9 cellular contexts compared by ENCODE assay signal in genomic region chr12:104750061-104750460, GRCh38.
DNase-seq lines count a peak whose midpoint lies in the region; ATAC-seq and TF ChIP-seq lines count a peak whose summit lies in the region.
"Had no signal": no experiment of that assay in that cellular context is flagged by ENCODE, and none has a peak within 500 bp of the region (broad histone marks: within the 10 kb centered on the region; RNA-seq: fewer than 3 reads in every experiment).

No MANE protein-coding gene starts in this region.

- peaks cover 16% of the 10 kb centered on the region for H3K36me3 Mint-ChIP-seq in activated CD4-positive, alpha-beta memory T cell treated with anti-CD3 and anti-CD28 coated beads, Interleukin-2, amount 10 ng/mL, durations not matched to agents 7 days and 5 days (ENCODE audit: low read depth)

- no peak for TF ChIP-seq POLR2A in gastroesophageal sphincter (IDR thresholded peaks at IDR 0.05)

- TF ChIP-seq EP300 in gastroesophageal sphincter (IDR thresholded peaks at IDR 0.05), result no peak

- no peak overlapping the region for H3K27ac Mint-ChIP-seq in activated CD4-positive, alpha-beta memory T cell treated with anti-CD3 and anti-CD28 coated beads, Interleukin-2, amount 10 ng/mL, durations not matched to agents 7 days and 5 days
- H3K27ac Mint-ChIP-seq: stimulated activated naive CD8-positive, alpha-beta T cell treated with anti-CD3 and anti-CD28 coated beads, Interleukin-15, Interleukin-2, amounts not matched to agents 100 ng/mL and 50 ng/mL, for 24 hours had no signal

- no peak overlapping the region for H3K4me3 ChIP-seq in effector memory CD4-positive, alpha-beta T cell (ENCODE audit: insufficient read depth, low read depth, low read length, poor library complexity, severe bottlenecking)
- no peak overlapping the region for H3K4me3 ChIP-seq in gastroesophageal sphincter

- CTCF ChIA-PET in activated CD4-positive, alpha-beta memory T cell treated with anti-CD3 and anti-CD28 coated beads, Interleukin-2, amount 10 ng/mL, durations not matched to agents 7 days and 5 days (lab: Charles Lee), result interaction anchor here (0.8 to 1.5 kb wide), 3 partner anchors 11 to 368 kb away, joined by 3 to 5 read pairs (median 3); no protein-coding TSS in a partner anchor

- peaks cover 51% of the 10 kb centered on the region for H3K4me1 Mint-ChIP-seq in activated CD4-positive, alpha-beta memory T cell treated with anti-CD3 and anti-CD28 coated beads, Interleukin-2, amount 10 ng/mL, durations not matched to agents 7 days and 5 days

- H3K27me3 Mint-ChIP-seq in activated CD4-positive, alpha-beta memory T cell treated with anti-CD3 and anti-CD28 coated beads, Interleukin-2, amount 10 ng/mL, durations not matched to agents 7 days and 5 days, result no peaks in the 10 kb centered on the region
- H3K27me3 Mint-ChIP-seq: stimulated activated naive CD8-positive, alpha-beta T cell treated with anti-CD3 and anti-CD28 coated beads, Interleukin-15, Interleukin-2, amounts not matched to agents 100 ng/mL and 50 ng/mL, for 24 hours had no signal

- H3K9me3 Mint-ChIP-seq in activated CD4-positive, alpha-beta memory T cell treated with anti-CD3 and anti-CD28 coated beads, Interleukin-2, amount 10 ng/mL, durations not matched to agents 7 days and 5 days, result peaks cover 5% of the 10 kb centered on the region
- H3K9me3 Mint-ChIP-seq: stimulated activated naive CD8-positive, alpha-beta T cell treated with anti-CD3 and anti-CD28 coated beads, Interleukin-15, Interleukin-2, amounts not matched to agents 100 ng/mL and 50 ng/mL, for 24 hours had no signal

- no peaks in the 10 kb centered on the region for H3K27me3 ChIP-seq in effector memory CD4-positive, alpha-beta T cell (replicated peaks; ENCODE audit: control insufficient read depth, insufficient read depth, low read length, poor library complexity, severe bottlenecking)
- H3K27me3 ChIP-seq in gastroesophageal sphincter, result no peaks in the 10 kb centered on the region

- ATAC-seq in GM18511 (IDR thresholded peaks at IDR 0.05; ENCODE audit: unreplicated experiment) (peak; percentile 56), HG02885 (IDR thresholded peaks at IDR 0.05; ENCODE audit: poor library complexity, unreplicated experiment) (peak; percentile 82), left lobe of liver (peak; percentile 41), gastroesophageal sphincter (no peak), GM21786 (IDR thresholded peaks at IDR 0.05; ENCODE audit: unreplicated experiment) (no peak)

- POLR2A ChIA-PET in activated CD4-positive, alpha-beta memory T cell treated with anti-CD3 and anti-CD28 coated beads, Interleukin-2, amount 10 ng/mL, durations not matched to agents 7 days and 5 days (lab: Charles Lee), result no interaction called here

- no peak overlapping the region for H3K27ac ChIP-seq in effector memory CD4-positive, alpha-beta T cell (ENCODE audit: insufficient read depth, low read length, poor library complexity, severe bottlenecking)
- H3K27ac ChIP-seq in gastroesophageal sphincter, result no peak overlapping the region

- DNase-seq in SW480 (ENCODE audit: low spot score), result peak; percentile 41
- no peak for DNase-seq in left lobe of liver (ENCODE audit: low spot score)
- DNase-seq in effector memory CD4-positive, alpha-beta T cell, result no peak
- DNase-seq in activated CD4-positive, alpha-beta memory T cell treated with anti-CD3 and anti-CD28 coated beads, Interleukin-2, amount 10 ng/mL, durations not matched to agents 7 days and 5 days, result no peak

- no peak for TF ChIP-seq CTCF in gastroesophageal sphincter (IDR thresholded peaks at IDR 0.05)

- H3K9me3 ChIP-seq in effector memory CD4-positive, alpha-beta T cell (ENCODE audit: control insufficient read depth, low read length), result no peaks in the 10 kb centered on the region
- no peaks in the 10 kb centered on the region for H3K9me3 ChIP-seq in gastroesophageal sphincter

- H3K4me1 ChIP-seq in effector memory CD4-positive, alpha-beta T cell (ENCODE audit: control insufficient read depth, insufficient read depth, low read length, poor library complexity, severe bottlenecking), result peaks cover 15% of the 10 kb centered on the region
- H3K4me1 ChIP-seq in gastroesophageal sphincter, result peaks cover 0 to 15% (median 0%) of the 10 kb centered on the region in 3 donors

- H3K36me3 ChIP-seq in effector memory CD4-positive, alpha-beta T cell (ENCODE audit: control insufficient read depth, insufficient read depth, low read length), result no peaks in the 10 kb centered on the region
- H3K36me3 ChIP-seq in gastroesophageal sphincter, result no peaks in the 10 kb centered on the region

- no peak overlapping the region for H3K4me3 Mint-ChIP-seq in activated CD4-positive, alpha-beta memory T cell treated with anti-CD3 and anti-CD28 coated beads, Interleukin-2, amount 10 ng/mL, durations not matched to agents 7 days and 5 days
- H3K4me3 Mint-ChIP-seq: stimulated activated naive CD8-positive, alpha-beta T cell treated with anti-CD3 and anti-CD28 coated beads, Interleukin-15, Interleukin-2, amounts not matched to agents 100 ng/mL and 50 ng/mL, for 24 hours had no signal

- WGBS in gastroesophageal sphincter (ENCODE audit: low coverage in 1 of 2), 2 donors, result 90% methylated on average over 5 of the region's 5 CpGs; no CpG with 5 or more reads in 1 of the 2 donors

Comparison
In these comparisons a context has a peak if more than half of its experiments do, and no peak if none do; other contexts are left out.
1. ATAC-seq: peak in GM18511 (single experiment), HG02885 (single experiment) and left lobe of liver (single experiment); none in gastroesophageal sphincter (single experiment) and GM21786 (single experiment).